1 cellular context compared by ENCODE assay signal in the genomic region with DNA sequence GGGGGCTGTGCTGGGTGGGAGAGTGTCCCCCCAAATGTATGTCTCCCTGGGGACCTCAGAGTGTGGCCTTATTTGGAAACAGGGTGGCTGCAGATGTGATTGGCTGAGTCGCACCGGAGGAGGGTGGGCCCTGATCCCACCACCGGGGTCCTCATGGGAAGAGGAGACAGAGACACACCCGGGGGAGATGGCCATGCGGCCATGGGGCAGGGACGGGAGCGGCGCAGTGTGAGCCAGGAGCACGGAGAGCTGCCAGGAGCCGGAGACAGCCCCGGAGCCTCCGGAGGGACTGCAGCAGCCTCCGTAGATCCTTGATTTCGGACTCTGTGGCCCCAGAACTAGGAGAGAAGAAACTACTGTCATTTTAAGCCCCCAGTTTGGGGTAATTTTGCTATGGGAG.
TF ChIP-seq lines count a peak whose summit lies in the region.

No MANE protein-coding gene starts in this region.

TF ChIP-seq in K562, 482 proteins besides CTCF, POLR2A, EP300 and RAD21:
- peak; percentile 66; the same call in 1 of the 2 replicates for TF ChIP-seq ZNF263 (CRISPR knock-in tag; IDR thresholded peaks at IDR 0.05; ENCODE audit: borderline replicate concordance)
- TF ChIP-seq CC2D1A (IDR thresholded peaks at IDR 0.05) = no peak
